Comparison of ENCODE assay signal across 1 cellular context in genomic region chr17:81516439-81516838, GRCh38.
TF ChIP-seq lines count a peak whose summit lies in the region.

No MANE protein-coding gene starts in this region.

TF ChIP-seq in K562, 482 proteins besides CTCF, POLR2A, EP300 and RAD21:
- no peak for TF ChIP-seq ELF4 (CRISPR knock-in tag; IDR thresholded peaks at IDR 0.05)
- no peak for TF ChIP-seq U2AF1 (optimal IDR thresholded peaks at IDR 0.05; ENCODE audit: low read depth, low read length)
- 0 out of 2 replicates have a peak, but pooled peaks have one; percentile 15 for TF ChIP-seq TFAP4 (CRISPR knock-in tag; IDR thresholded peaks at IDR 0.05; ENCODE audit: borderline replicate concordance)
- TF ChIP-seq ZNF407 (IDR thresholded peaks at IDR 0.05; ENCODE audit: low read depth) = no peak
- TF ChIP-seq NR2C2 (CRISPR knock-in tag; IDR thresholded peaks at IDR 0.05) = no peak
- no peak for TF ChIP-seq NR2C2 (tag; IDR thresholded peaks at IDR 0.05)
